7 cellular contexts compared by ENCODE assay signal in genomic region chr5:141412853-141413539, GRCh38. TPM values are rescaled to one million over a fixed set of nuclear protein-coding genes. Genes with fewer than 3 reads are reported as not detected.
A peak's percentile ranks its signal among the peaks of the same experiment; 100 is the strongest.
DNase-seq lines count a peak whose midpoint lies in the region; ATAC-seq and TF ChIP-seq lines count a peak whose summit lies in the region.

PCDHGA10 (plus strand) TSS chr5:141412987; CDS start chr5:141413176, 189 bp downstream.

- DNase-seq in NB4 (ENCODE audit: low read depth) (peak; percentile 82), epithelial cell of proximal tubule (ENCODE audit: low read depth) (no peak), suprapubic skin (ENCODE audit: low spot score in 2 of 2) (no peak)
- DNase-seq in activated CD4-positive, alpha-beta memory T cell treated with anti-CD3 and anti-CD28 coated beads, Interleukin-2, amount 10 ng/mL, durations not matched to agents 7 days and 5 days: peak; percentile 66

- CTCF ChIA-PET in activated CD4-positive, alpha-beta memory T cell treated with anti-CD3 and anti-CD28 coated beads, Interleukin-2, amount 10 ng/mL, durations not matched to agents 7 days and 5 days (lab: Charles Lee): interaction anchor here (0.6 to 3.0 kb wide), 22 partner anchors 8 to 589 kb away, joined by 3 to 17 read pairs (median 5); partner anchors contain the start of genes PCDHGA1, PCDHGA11, PCDHGA12 and PCDHGA2

- H3K4me3 ChIP-seq in NB4 (ENCODE audit: low read depth, low read length): peak within 1 kb of the TSS; percentile 64
- peak within 1 kb of the TSS; percentile 44 for H3K4me3 ChIP-seq in epithelial cell of proximal tubule (ENCODE audit: low read depth, low read length)
- peak within 1 kb of the TSS; percentile 58 to 73 for H3K4me3 ChIP-seq in mucosa of rectum (ENCODE audit: low read length in 2 of 2)
- peak within 1 kb of the TSS; percentile 36 for H3K4me3 ChIP-seq in suprapubic skin

- TF ChIP-seq CTCF in NB4 (IDR thresholded peaks at IDR 0.05; ENCODE audit: low read depth, low read length) (peak; percentile 85), epithelial cell of proximal tubule (conservative IDR thresholded peaks at IDR 0.05; ENCODE audit: low read depth, low read length) (peak; percentile 56), suprapubic skin (IDR thresholded peaks at IDR 0.05) (peak; percentile 17 to 47)

- peak within 1 kb of the TSS in 1 of 2 donors; percentile 6 for H3K9ac ChIP-seq in mucosa of rectum (ENCODE audit: low read depth in 1 of 2, low read length in 2 of 2)

- H3K4me1 ChIP-seq in mucosa of rectum (ENCODE audit: control insufficient read depth in 2 of 2, insufficient read depth in 2 of 2, low read length in 2 of 2) (no peaks in the 10 kb centered on the region), suprapubic skin (no peaks in the 10 kb centered on the region)

- TF ChIP-seq EP300 in suprapubic skin (IDR thresholded peaks at IDR 0.05): no peak

- peaks cover 12 to 31% of the 10 kb centered on the region in 2 donors for H3K9me3 ChIP-seq in mucosa of rectum (ENCODE audit: control insufficient read depth in 2 of 2, low read length in 2 of 2)
- H3K9me3 ChIP-seq in suprapubic skin: peaks cover 52% of the 10 kb centered on the region

- H3K9me3 Mint-ChIP-seq in activated CD4-positive, alpha-beta memory T cell treated with anti-CD3 and anti-CD28 coated beads, Interleukin-2, amount 10 ng/mL, durations not matched to agents 7 days and 5 days: peaks cover 18% of the 10 kb centered on the region

- H3K36me3 Mint-ChIP-seq in activated CD4-positive, alpha-beta memory T cell treated with anti-CD3 and anti-CD28 coated beads, Interleukin-2, amount 10 ng/mL, durations not matched to agents 7 days and 5 days (ENCODE audit: low read depth): peaks cover 20% of the 10 kb centered on the region

- ATAC-seq in GM18502 (IDR thresholded peaks at IDR 0.05; ENCODE audit: poor library complexity, unreplicated experiment): peak; percentile 77
- peak; percentile 41 for ATAC-seq in HG02588 (IDR thresholded peaks at IDR 0.05; ENCODE audit: unreplicated experiment)

- peak within 1 kb of the TSS; percentile 34 for H3K27ac Mint-ChIP-seq in activated CD4-positive, alpha-beta memory T cell treated with anti-CD3 and anti-CD28 coated beads, Interleukin-2, amount 10 ng/mL, durations not matched to agents 7 days and 5 days

- H3K27me3 Mint-ChIP-seq in activated CD4-positive, alpha-beta memory T cell treated with anti-CD3 and anti-CD28 coated beads, Interleukin-2, amount 10 ng/mL, durations not matched to agents 7 days and 5 days: peaks cover 62% of the 10 kb centered on the region

- H3K4me3 Mint-ChIP-seq in activated CD4-positive, alpha-beta memory T cell treated with anti-CD3 and anti-CD28 coated beads, Interleukin-2, amount 10 ng/mL, durations not matched to agents 7 days and 5 days: peak within 1 kb of the TSS; percentile 65

- H3K4me1 Mint-ChIP-seq in activated CD4-positive, alpha-beta memory T cell treated with anti-CD3 and anti-CD28 coated beads, Interleukin-2, amount 10 ng/mL, durations not matched to agents 7 days and 5 days: peaks cover 21% of the 10 kb centered on the region

- WGBS in suprapubic skin: 20% methylated on average over 28 of the region's 31 CpGs

- H3K36me3 ChIP-seq in mucosa of rectum (ENCODE audit: control insufficient read depth in 2 of 2, insufficient read depth in 2 of 2, low read length in 2 of 2) (no peaks in the 10 kb centered on the region), suprapubic skin (no peaks in the 10 kb centered on the region)

- H3K27me3 ChIP-seq in mucosa of rectum (ENCODE audit: control insufficient read depth in 2 of 2, insufficient read depth in 2 of 2, low read length in 2 of 2) (no peaks in the 10 kb centered on the region), suprapubic skin (peaks cover 3% of the 10 kb centered on the region)

- no peak for TF ChIP-seq POLR2A in NB4 (IDR thresholded peaks at IDR 0.05; ENCODE audit: extremely low read depth, insufficient read length)
- no peak for TF ChIP-seq POLR2A in suprapubic skin (IDR thresholded peaks at IDR 0.05)

- H3K27ac ChIP-seq in mucosa of rectum (ENCODE audit: low read depth in 2 of 2, low read length in 2 of 2): no peak within 1 kb of the TSS
- H3K27ac ChIP-seq in suprapubic skin: no peak within 1 kb of the TSS

- POLR2A ChIA-PET in activated CD4-positive, alpha-beta memory T cell treated with anti-CD3 and anti-CD28 coated beads, Interleukin-2, amount 10 ng/mL, durations not matched to agents 7 days and 5 days (lab: Charles Lee): interaction anchor here (1.0 to 1.5 kb wide), 3 partner anchors 9 to 112 kb away, joined by 3 to 5 read pairs (median 5); partner anchors contain the start of gene PCDHGA11

RNA-seq across cellular contexts. Expression of gene PCDHGA10, which starts in this region (rescaled TPM):
- under 1 TPM in 1 of 2 experiments, not detected in 1; 0.05 TPM for total RNA-seq in activated CD4-positive, alpha-beta memory T cell treated with anti-CD3 and anti-CD28 coated beads, Interleukin-2, amount 10 ng/mL, durations not matched to agents 7 days and 5 days
- total RNA-seq in epithelial cell of proximal tubule: 0.58 and 1.9 TPM in 2 replicates
- total RNA-seq in suprapubic skin: 10 to 100 TPM in 2 of 4 donors, 1 to 10 TPM in 2; 7.0 to 23.6 (median 10.3) TPM

Comparison
In these comparisons a context has a peak if more than half of its experiments do, and no peak if none do; other contexts are left out.
1. Peak in DNase-seq in activated CD4-positive, alpha-beta memory T cell treated with anti-CD3 and anti-CD28 coated beads, Interleukin-2, amount 10 ng/mL, durations not matched to agents 7 days and 5 days; RNA of the gene not detected or under 1 TPM.
2. CTCF ChIP-seq: peak in every context shown above with its lines; median percentile 85 in NB4; 56 in epithelial cell of proximal tubule; 32 in suprapubic skin.